In genomic region chr5:160390787-160391696, GRCh38 we compare ENCODE assay signal across 8 cellular contexts. TPM values are rescaled to one million over a fixed set of nuclear protein-coding genes. Genes with fewer than 3 reads are reported as not detected.
A peak's percentile ranks its signal among the peaks of the same experiment; 100 is the strongest.
DNase-seq lines count a peak whose midpoint lies in the region; ATAC-seq, FAIRE-seq and TF ChIP-seq lines count a peak whose summit lies in the region.

No MANE protein-coding gene starts in this region.

- CTCF ChIA-PET in GM12878 (lab: Yijun Ruan, JAX) (interaction anchor here (0.7 to 10.2 kb wide), 28 partner anchors 9 to 947 kb away, joined by 3 to 101 read pairs (median 4); partner anchors contain the start of genes C1QTNF2 and FAM200C), T-cell (lab: Charles Lee) (interaction anchor here (0.5 to 1.8 kb wide), 12 partner anchors 11 to 474 kb away, joined by 3 to 19 read pairs (median 4); partner anchors contain the start of gene SLU7 (in 1 of the 2))

- no peak overlapping the region for H3K9ac ChIP-seq in GM12878 (ENCODE audit: control insufficient read depth, insufficient read depth, low read length)

- H3K36me3 ChIP-seq in GM12878 (ENCODE audit: control insufficient read depth in 2 of 2, insufficient read depth in 2 of 2, low read length in 1 of 2), result no peaks in the 10 kb centered on the region

- TF ChIP-seq EP300 in GM12878 (IDR thresholded peaks at IDR 0.05; ENCODE audit: borderline replicate concordance in 1 of 2, control insufficient read depth in 1 of 2, low read depth in 2 of 2, low read length in 2 of 2), result no peak

- H3K4me1 Mint-ChIP-seq in T-cell, result no peaks in the 10 kb centered on the region

- H3K9me3 Mint-ChIP-seq in T-cell, result peaks cover 9 to 22% (median 10%) of the 10 kb centered on the region in 3 donors

- no peak for TF ChIP-seq POLR2A in GM12878 (IDR thresholded peaks at IDR 0.05; ENCODE audit: low read depth, low read length)

- ATAC-seq in GM12878 (peak; percentile 69), GM21515 (IDR thresholded peaks at IDR 0.05; ENCODE audit: unreplicated experiment) (no peak), T-cell (replicated peaks in 1 of 4) (no peak), GM21367 (IDR thresholded peaks at IDR 0.05; ENCODE audit: unreplicated experiment) (no peak)

- no TSS peak for BruUV-seq in GM12878 (replicated peaks; lab: Mats Ljungman, UMichigan)

- TF ChIP-seq CTCF in GM12878 (IDR thresholded peaks at IDR 0.05 in 2 of 3, conservative IDR thresholded peaks at IDR 0.05 in 1 of 3; ENCODE audit: control insufficient read depth in 2 of 3, extremely low read depth in 1 of 3, insufficient read depth in 1 of 3, low read depth in 3 of 3, low read length in 3 of 3), result peak; percentile 22 to 62 (median 30); a peak in 4 of 6 replicates

- no peaks in the 10 kb centered on the region for H3K27me3 ChIP-seq in GM12878 (replicated peaks in 1 of 2; ENCODE audit: control insufficient read depth in 2 of 2, insufficient read depth in 2 of 2, low read length in 1 of 2)

- WGBS in GM12878 (ENCODE audit: insufficient coverage, insufficient replicate concordance, low lambda C conversion rate, missing lambda C conversion rate), result 64% methylated on average over 7 of the region's 8 CpGs

- intact Hi-C loops in GM12878 (cut with micrococcal nuclease; ENCODE audit: unreplicated experiment), result loop anchor here (1.0 to 5.0 kb wide), 3 partner anchors 192 to 369 kb away; no protein-coding TSS in a partner anchor

- SMC1A ChIA-PET in GM12878 (lab: Charles Lee; ENCODE audit: uncharacterized antibody, unreplicated experiment), result interaction anchor here (0.6 to 6.2 kb wide), 12 partner anchors 8 to 396 kb away, joined by 3 to 42 read pairs (median 4); partner anchors contain the start of genes FAM200C, PTTG1 and SLU7

- no peaks in the 10 kb centered on the region; the same call in 1 of the 3 replicates for H3K9me3 ChIP-seq in GM12878 (replicated peaks; ENCODE audit: control insufficient read depth, insufficient read depth, low read length)

- H4K20me1 ChIP-seq in GM12878 (ENCODE audit: control insufficient read depth, insufficient read depth), result no peaks in the 10 kb centered on the region

- H2AFZ ChIP-seq in GM12878 (ENCODE audit: control insufficient read depth, low read depth, low read length), result no peak overlapping the region

- no peak overlapping the region for H3K4me2 ChIP-seq in GM12878 (ENCODE audit: control insufficient read depth, insufficient read depth)

- H3K4me3 Mint-ChIP-seq in T-cell, result no peak overlapping the region

- TF ChIP-seq RAD21 in GM12878 (IDR thresholded peaks at IDR 0.05; ENCODE audit: insufficient read depth, low read depth, low read length), result peak; percentile 37; the same call in 1 of the 2 replicates

- H3K4me3 ChIP-seq in GM12878, result no peak overlapping the region

- FAIRE-seq in GM12878 (lab: Jason Lieb, UNC), result peak; percentile 75

- H3K27ac ChIP-seq in GM12878 (ENCODE audit: control insufficient read depth, insufficient read depth), result no peak overlapping the region

- no peaks in the 10 kb centered on the region for H3K79me2 ChIP-seq in GM12878 (ENCODE audit: control insufficient read depth, insufficient read depth, low read length)

- H3K27me3 Mint-ChIP-seq in T-cell, result no peaks in the 10 kb centered on the region

- H3K36me3 Mint-ChIP-seq in T-cell, result peaks cover 9% of the 10 kb centered on the region

- POLR2A ChIA-PET in GM12878 (lab: Charles Lee) (interaction anchor here (1.2 kb wide), 1 partner anchor 28 kb away, joined by 4 read pairs; the partner anchor contains the start of gene SLU7), T-cell (lab: Charles Lee) (no interaction called here)

- peak; percentile 38 for DNase-seq in Caki2 (ENCODE audit: low read depth)
- DNase-seq in HT-29 (ENCODE audit: low spot score), result peak; percentile 39
- no peak for DNase-seq in GM12878 (ENCODE audit: low read depth, low spot score)
- DNase-seq in medulla oblongata (ENCODE audit: extremely low spot score), result peak; percentile 34
- DNase-seq in T-cell, result no peak
- no peak for DNase-seq in Ammon's horn (ENCODE audit: low spot score)

- H3K4me1 ChIP-seq in GM12878 (ENCODE audit: control insufficient read depth, insufficient read depth, low read length), result no peaks in the 10 kb centered on the region

- in situ Hi-C loops in Caki2 (cut with HindIII; ENCODE audit: low pct_unique_long_range_greater_than_20kb, low sequenced_read_pairs) (no loop called here), GM12878 (cut with MboI) (no loop called here)

- RAD21 ChIA-PET in GM12878 (lab: Charles Lee; ENCODE audit: unreplicated experiment), result interaction anchor here (0.6 to 1.5 kb wide), 10 partner anchors 12 to 370 kb away, joined by 3 to 19 read pairs (median 4); no protein-coding TSS in a partner anchor

- no peak overlapping the region for H3K27ac Mint-ChIP-seq in T-cell

RNA-seq across cellular contexts. Expression of gene FAM200C, which starts 8.8 kb away (rescaled TPM):
- total RNA-seq in Caki2 (2014; rRNA removed; shearing (Covaris generic); ENCODE audit: low replicate concordance), result 7.6 and 8.3 TPM in 2 replicates
- 0.91 and 1.2 TPM in 2 replicates for total RNA-seq in HT-29 (2014; rRNA removed; shearing (Covaris generic))
- 10.5 and 11.7 TPM in 2 replicates for total RNA-seq in GM12878 (2013; cell fraction: nucleolus; rRNA removed)
- 2.0 and 2.5 TPM in 2 replicates for total RNA-seq in GM12878 (2014; rRNA removed)
- 2.5 and 2.6 TPM in 2 replicates for total RNA-seq in GM12878 (2014; rRNA removed; fragmentation: Illumina TruSeq; extraction: Trizol)
- 2.0 and 2.4 TPM in 2 replicates for total RNA-seq in GM12878 (2021)
- polyA plus RNA-seq in GM12878 (2011; ENCODE audit: low read depth), result 0.21 TPM
- 2.9 and 4.7 TPM in 2 replicates for polyA plus RNA-seq in GM12878 (2011; rRNA removed)
- 0.92 and 1.2 TPM in 2 replicates for polyA plus RNA-seq in GM12878 (2011; cell fraction: cytosol; rRNA removed)
- 1.7 and 2.3 TPM in 2 replicates for polyA plus RNA-seq in GM12878 (2011; cell fraction: nucleus; rRNA removed)
- polyA plus RNA-seq in GM12878 (2012), result 0.58 and 1.5 TPM in 2 replicates
- polyA plus RNA-seq in GM12878 (2014; fragmentation: Illumina TruSeq; extraction: Trizol), result 1.3 and 2.0 TPM in 2 replicates
- 1 to 10 TPM; 1.0 to 1.2 TPM for polyA plus RNA-seq in GM12878 (2014; fragmentation: Nextera tagmentation; extraction: Ambion mirVana)
- 1.6 and 1.8 TPM in 2 replicates for polyA plus RNA-seq in GM12878 (2014; rRNA removed)
- 1 to 10 TPM; 4.7 to 5.4 TPM for polyA plus RNA-seq in GM12878 (2016; fragmentation: Nextera tagmentation; extraction: Ambion mirVana)
- 1.9 and 2.9 TPM in 2 replicates for polyA minus RNA-seq in GM12878 (2011; rRNA and poly(A)+ RNA removed)
- polyA minus RNA-seq in GM12878 (2011; cell fraction: cytosol; rRNA and poly(A)+ RNA removed), result 0.40 and 0.42 TPM in 2 replicates
- 1.9 and 3.1 TPM in 2 replicates for polyA minus RNA-seq in GM12878 (2011; cell fraction: nucleus; rRNA and poly(A)+ RNA removed)
- under 1 TPM in 4 of 5 donors, not detected in 1; 0.12 to 0.76 (median 0.58) TPM for total RNA-seq in T-cell

RNA-seq across cellular contexts. Expression of gene C1QTNF2, which starts 20.6 kb away (rescaled TPM):
- not detected in 2 replicates for total RNA-seq in Caki2 (2014; rRNA removed; shearing (Covaris generic); ENCODE audit: low replicate concordance)
- 0.18 TPM in 1 of 2 replicates, not detected in the other for total RNA-seq in HT-29 (2014; rRNA removed; shearing (Covaris generic))
- total RNA-seq in GM12878 (2013; cell fraction: nucleolus; rRNA removed), result not detected in 2 replicates
- total RNA-seq in GM12878 (2014; rRNA removed) (not detected in 2 replicates), GM12878 (2014; rRNA removed; fragmentation: Illumina TruSeq; extraction: Trizol) (not detected in 2 replicates), GM12878 (2021) (not detected in 2 replicates), T-cell (not detected)
- polyA plus RNA-seq in GM12878 (2011; ENCODE audit: low read depth), result not detected
- polyA plus RNA-seq in GM12878 (2011; rRNA removed) (not detected in 2 replicates), GM12878 (2014; fragmentation: Illumina TruSeq; extraction: Trizol) (not detected in 2 replicates), GM12878 (2014; fragmentation: Nextera tagmentation; extraction: Ambion mirVana) (not detected), GM12878 (2014; rRNA removed) (0.09 TPM in 1 of 2 replicates, not detected in the other), GM12878 (2016; fragmentation: Nextera tagmentation; extraction: Ambion mirVana) (not detected)
- not detected in 2 replicates for polyA plus RNA-seq in GM12878 (2011; cell fraction: cytosol; rRNA removed)
- not detected in 2 replicates for polyA plus RNA-seq in GM12878 (2011; cell fraction: nucleus; rRNA removed)
- polyA plus RNA-seq in GM12878 (2012), result not detected in 2 replicates
- not detected in 2 replicates for polyA minus RNA-seq in GM12878 (2011; rRNA and poly(A)+ RNA removed)
- polyA minus RNA-seq in GM12878 (2011; cell fraction: cytosol; rRNA and poly(A)+ RNA removed), result not detected in 2 replicates
- polyA minus RNA-seq in GM12878 (2011; cell fraction: nucleus; rRNA and poly(A)+ RNA removed), result not detected in 2 replicates

RNA-seq across cellular contexts. Expression of gene SLU7, which starts 27.8 kb away (rescaled TPM):
- total RNA-seq in Caki2 (2014; rRNA removed; shearing (Covaris generic); ENCODE audit: low replicate concordance), result 73.8 and 114 TPM in 2 replicates
- total RNA-seq in HT-29 (2014; rRNA removed; shearing (Covaris generic)), result 13.2 and 24.6 TPM in 2 replicates
- 36.9 and 53.4 TPM in 2 replicates for total RNA-seq in GM12878 (2013; cell fraction: nucleolus; rRNA removed)
- total RNA-seq in GM12878 (2014; rRNA removed), result 32.9 and 36.2 TPM in 2 replicates
- total RNA-seq in GM12878 (2014; rRNA removed; fragmentation: Illumina TruSeq; extraction: Trizol), result 51.9 and 56.0 TPM in 2 replicates
- total RNA-seq in GM12878 (2021), result 35.2 and 38.6 TPM in 2 replicates
- polyA plus RNA-seq in GM12878 (2011; ENCODE audit: low read depth), result 47.3 TPM
- polyA plus RNA-seq in GM12878 (2011; rRNA removed), result 52.8 and 77.4 TPM in 2 replicates
- 12.9 and 15.4 TPM in 2 replicates for polyA plus RNA-seq in GM12878 (2011; cell fraction: cytosol; rRNA removed)
- 30.5 and 31.1 TPM in 2 replicates for polyA plus RNA-seq in GM12878 (2011; cell fraction: nucleus; rRNA removed)
- 63.6 and 64.4 TPM in 2 replicates for polyA plus RNA-seq in GM12878 (2012)
- 55.2 and 57.7 TPM in 2 replicates for polyA plus RNA-seq in GM12878 (2014; fragmentation: Illumina TruSeq; extraction: Trizol)
- polyA plus RNA-seq in GM12878 (2014; fragmentation: Nextera tagmentation; extraction: Ambion mirVana), result 10 to 100 TPM; 40.9 to 41.2 TPM
- 32.7 and 35.9 TPM in 2 replicates for polyA plus RNA-seq in GM12878 (2014; rRNA removed)
- 10 to 100 TPM; 53.4 to 54.0 TPM for polyA plus RNA-seq in GM12878 (2016; fragmentation: Nextera tagmentation; extraction: Ambion mirVana)
- polyA minus RNA-seq in GM12878 (2011; rRNA and poly(A)+ RNA removed), result 23.0 and 30.4 TPM in 2 replicates
- 8.7 and 16.0 TPM in 2 replicates for polyA minus RNA-seq in GM12878 (2011; cell fraction: cytosol; rRNA and poly(A)+ RNA removed)
- polyA minus RNA-seq in GM12878 (2011; cell fraction: nucleus; rRNA and poly(A)+ RNA removed), result 13.4 and 20.5 TPM in 2 replicates
- 10 to 100 TPM; 64.9 to 76.8 (median 75.2) TPM for total RNA-seq in T-cell

RNA-seq across cellular contexts. Expression of gene PTTG1, which starts 30.6 kb away (rescaled TPM):
- total RNA-seq in Caki2 (2014; rRNA removed; shearing (Covaris generic); ENCODE audit: low replicate concordance), result 973 and 1,427 TPM in 2 replicates
- total RNA-seq in HT-29 (2014; rRNA removed; shearing (Covaris generic)), result 99.1 and 131 TPM in 2 replicates
- total RNA-seq in GM12878 (2013; cell fraction: nucleolus; rRNA removed), result 68.9 and 70.9 TPM in 2 replicates
- 234 and 273 TPM in 2 replicates for total RNA-seq in GM12878 (2014; rRNA removed)
- total RNA-seq in GM12878 (2014; rRNA removed; fragmentation: Illumina TruSeq; extraction: Trizol), result 301 TPM in 2 replicates
- total RNA-seq in GM12878 (2021), result 154 and 168 TPM in 2 replicates
- polyA plus RNA-seq in GM12878 (2011; ENCODE audit: low read depth), result 244 TPM
- polyA plus RNA-seq in GM12878 (2011; rRNA removed), result 322 and 441 TPM in 2 replicates
- polyA plus RNA-seq in GM12878 (2011; cell fraction: cytosol; rRNA removed), result 515 and 857 TPM in 2 replicates
- polyA plus RNA-seq in GM12878 (2011; cell fraction: nucleus; rRNA removed), result 224 and 286 TPM in 2 replicates
- 111 and 166 TPM in 2 replicates for polyA plus RNA-seq in GM12878 (2012)
- polyA plus RNA-seq in GM12878 (2014; fragmentation: Illumina TruSeq; extraction: Trizol), result 609 and 993 TPM in 2 replicates
- polyA plus RNA-seq in GM12878 (2014; fragmentation: Nextera tagmentation; extraction: Ambion mirVana), result 1,000 to 10,000 TPM in 1 of 2 experiments, 100 to 1,000 TPM in 1; 946 to 1,033 TPM
- polyA plus RNA-seq in GM12878 (2014; rRNA removed), result 230 and 381 TPM in 2 replicates
- polyA plus RNA-seq in GM12878 (2016; fragmentation: Nextera tagmentation; extraction: Ambion mirVana), result 100 to 1,000 TPM; 372 to 407 TPM
- 99.0 and 141 TPM in 2 replicates for polyA minus RNA-seq in GM12878 (2011; rRNA and poly(A)+ RNA removed)
- 31.5 and 38.2 TPM in 2 replicates for polyA minus RNA-seq in GM12878 (2011; cell fraction: cytosol; rRNA and poly(A)+ RNA removed)
- 38.2 and 46.3 TPM in 2 replicates for polyA minus RNA-seq in GM12878 (2011; cell fraction: nucleus; rRNA and poly(A)+ RNA removed)
- total RNA-seq in T-cell, result 10 to 100 TPM in 2 of 5 donors, 1 to 10 TPM in 3; 6.6 to 16.5 (median 8.8) TPM

Comparison
In these comparisons a context has a peak if more than half of its experiments do, and no peak if none do; other contexts are left out.
1. DNase-seq: peak in Caki2 (single experiment), HT-29 (single experiment) and medulla oblongata (single experiment); none in GM12878 (single experiment), T-cell (0 of 34) and Ammon's horn (single experiment).